In genomic region chrX:107827852-107828251, GRCh38 we compare ENCODE assay signal across 17 cellular contexts. TPM values are rescaled to one million over a fixed set of nuclear protein-coding genes. Genes with fewer than 3 reads are reported as not detected.
DNase-seq lines count a peak whose midpoint lies in the region; ATAC-seq and TF ChIP-seq lines count a peak whose summit lies in the region.
"Had no signal": no experiment of that assay in that cellular context is flagged by ENCODE, and none has a peak within 500 bp of the region (broad histone marks: within the 10 kb centered on the region; RNA-seq: fewer than 3 reads in every experiment).

No MANE protein-coding gene starts in this region.

- intact Hi-C loops in esophagus muscularis mucosa (cut with DNase I) (no loop called here), sigmoid colon (cut with DNase I) (loop anchor here (5.0 kb wide), 3 partner anchors 156 to 264 kb away; partner anchors contain the start of genes ATG4A and PSMD10), heart left ventricle (cut with DNase I) (loop anchor here in 2 of 10 donors (10.0 kb wide), 2 partner anchors 67 to 93 kb away; no protein-coding TSS in a partner anchor)

- TF ChIP-seq EP300 in esophagus muscularis mucosa (IDR thresholded peaks at IDR 0.05) (no peak), sigmoid colon (IDR thresholded peaks at IDR 0.05) (no peak)

- H3K9me3 Mint-ChIP-seq in activated CD4-positive, alpha-beta memory T cell treated with anti-CD3 and anti-CD28 coated beads, Interleukin-2, amount 10 ng/mL, durations not matched to agents 7 days and 5 days: no peaks in the 10 kb centered on the region
- H3K9me3 Mint-ChIP-seq: WTC11 had no signal

- peak overlapping the region in 3 of 4 donors; percentile 59 to 68 (median 66) for H3K4me3 ChIP-seq in esophagus muscularis mucosa
- peak overlapping the region in 1 of 4 donors; percentile 59 for H3K4me3 ChIP-seq in sigmoid colon
- no peak overlapping the region for H3K4me3 ChIP-seq in heart left ventricle
- H3K4me3 ChIP-seq: SJCRH30 had no signal

- H3K4me3 Mint-ChIP-seq in activated CD4-positive, alpha-beta memory T cell treated with anti-CD3 and anti-CD28 coated beads, Interleukin-2, amount 10 ng/mL, durations not matched to agents 7 days and 5 days: peak overlapping the region; percentile 18

- DNase-seq in HK-2 (ENCODE audit: unreplicated experiment) (peak; percentile 3), esophagus muscularis mucosa (ENCODE audit: extremely low spot score) (no peak), sigmoid colon (no peak), NCI-H1092 (lab: John Stamatoyannopoulos, UW) (no peak), heart left ventricle (no peak)
- no peak for DNase-seq in activated CD4-positive, alpha-beta memory T cell treated with anti-CD3 and anti-CD28 coated beads, Interleukin-2, amount 10 ng/mL, durations not matched to agents 7 days and 5 days
- DNase-seq: activated effector memory CD4-positive, alpha-beta T cell treated with anti-CD3 and anti-CD28 coated beads, Interleukin-2, amount 50 U/mL, for 16 hours; DMS 273 treated with DMSO at 0.1 percent for 48 hours; GOT3; NCI-H526 had no signal

- POLR2A ChIA-PET in activated CD4-positive, alpha-beta memory T cell treated with anti-CD3 and anti-CD28 coated beads, Interleukin-2, amount 10 ng/mL, durations not matched to agents 7 days and 5 days (lab: Charles Lee): no interaction called here

- no peaks in the 10 kb centered on the region for H3K36me3 Mint-ChIP-seq in activated CD4-positive, alpha-beta memory T cell treated with anti-CD3 and anti-CD28 coated beads, Interleukin-2, amount 10 ng/mL, durations not matched to agents 7 days and 5 days (ENCODE audit: low read depth)
- H3K36me3 Mint-ChIP-seq: WTC11 had no signal

- no peak overlapping the region for H3K27ac Mint-ChIP-seq in activated CD4-positive, alpha-beta memory T cell treated with anti-CD3 and anti-CD28 coated beads, Interleukin-2, amount 10 ng/mL, durations not matched to agents 7 days and 5 days
- H3K27ac Mint-ChIP-seq: WTC11 had no signal

- H3K27me3 Mint-ChIP-seq in activated CD4-positive, alpha-beta memory T cell treated with anti-CD3 and anti-CD28 coated beads, Interleukin-2, amount 10 ng/mL, durations not matched to agents 7 days and 5 days: peaks cover 2% of the 10 kb centered on the region

- no peak for TF ChIP-seq POLR2A in esophagus muscularis mucosa (IDR thresholded peaks at IDR 0.05; ENCODE audit: low read depth)
- no peak for TF ChIP-seq POLR2A in sigmoid colon (IDR thresholded peaks at IDR 0.05)
- TF ChIP-seq POLR2A in heart left ventricle (IDR thresholded peaks at IDR 0.05): no peak

- TF ChIP-seq CTCF in esophagus muscularis mucosa (IDR thresholded peaks at IDR 0.05) (no peak), sigmoid colon (IDR thresholded peaks at IDR 0.05) (no peak), heart left ventricle (IDR thresholded peaks at IDR 0.05) (no peak)

- H3K36me3 ChIP-seq in esophagus muscularis mucosa: no peaks in the 10 kb centered on the region
- no peaks in the 10 kb centered on the region for H3K36me3 ChIP-seq in sigmoid colon
- H3K36me3 ChIP-seq in heart left ventricle: no peaks in the 10 kb centered on the region
- H3K36me3 ChIP-seq: SJCRH30 had no signal

- CTCF ChIA-PET in activated CD4-positive, alpha-beta memory T cell treated with anti-CD3 and anti-CD28 coated beads, Interleukin-2, amount 10 ng/mL, durations not matched to agents 7 days and 5 days (lab: Charles Lee): no interaction called here

- peaks cover 23% of the 10 kb centered on the region for H3K4me1 Mint-ChIP-seq in activated CD4-positive, alpha-beta memory T cell treated with anti-CD3 and anti-CD28 coated beads, Interleukin-2, amount 10 ng/mL, durations not matched to agents 7 days and 5 days

- ATAC-seq in GM18873 (IDR thresholded peaks at IDR 0.05; ENCODE audit: low FRiP score, unreplicated experiment) (no peak), heart left ventricle (no peak), GM21367 (IDR thresholded peaks at IDR 0.05; ENCODE audit: unreplicated experiment) (no peak)
- ATAC-seq: left lobe of liver, WTC11 had no signal

- H3K27me3 ChIP-seq in esophagus muscularis mucosa (no peaks in the 10 kb centered on the region), sigmoid colon (no peaks in the 10 kb centered on the region), heart left ventricle (peaks cover 0 to 52% (median 0%) of the 10 kb centered on the region in 9 donors)
- H3K27me3 ChIP-seq: SJCRH30 had no signal

- 45% methylated on average over 4 of the region's 4 CpGs for WGBS in esophagus muscularis mucosa
- 74 to 75% methylated on average over 4 of the region's 4 CpGs for WGBS in sigmoid colon, 2 donors
- WGBS in heart left ventricle, 4 donors: 59 to 77% (median 64%) methylated on average over 4 of the region's 4 CpGs

- peaks cover 0 to 41% (median 20%) of the 10 kb centered on the region in 4 donors for H3K4me1 ChIP-seq in esophagus muscularis mucosa
- peaks cover 0 to 12% (median 0%) of the 10 kb centered on the region in 4 donors for H3K4me1 ChIP-seq in sigmoid colon
- peaks cover 0 to 5% (median 0%) of the 10 kb centered on the region in 12 donors for H3K4me1 ChIP-seq in heart left ventricle
- H3K4me1 ChIP-seq: parathyroid adenoma, SJCRH30 had no signal

- peak overlapping the region; percentile 92 to 93 (median 92) for H3K27ac ChIP-seq in esophagus muscularis mucosa (replicated peaks in 1 of 4)
- peak overlapping the region; percentile 91 to 94 (median 92) for H3K27ac ChIP-seq in sigmoid colon
- peak overlapping the region in 1 of 12 donors; percentile 90 for H3K27ac ChIP-seq in heart left ventricle
- H3K27ac ChIP-seq: SJCRH30 had no signal

- H3K9me3 ChIP-seq in esophagus muscularis mucosa: no peaks in the 10 kb centered on the region
- H3K9me3 ChIP-seq in sigmoid colon: no peaks in the 10 kb centered on the region
- no peaks in the 10 kb centered on the region for H3K9me3 ChIP-seq in heart left ventricle
- H3K9me3 ChIP-seq: SJCRH30 had no signal

RNA-seq across cellular contexts. Expression of gene MID2, which starts 2.2 kb away (rescaled TPM):
- total RNA-seq in activated CD4-positive, alpha-beta memory T cell treated with anti-CD3 and anti-CD28 coated beads, Interleukin-2, amount 10 ng/mL, durations not matched to agents 7 days and 5 days: 1 to 10 TPM; 4.1 to 4.5 TPM
- total RNA-seq in esophagus muscularis mucosa (10 to 100 TPM; 37.1 to 65.9 (median 52.4) TPM), sigmoid colon (10 to 100 TPM; 28.5 to 39.6 (median 35.2) TPM), heart left ventricle (10 to 100 TPM in 1 of 9 donors, 1 to 10 TPM in 8; 2.9 to 16.2 (median 6.2) TPM)
- polyA plus RNA-seq in sigmoid colon (1 to 10 TPM in 2 of 3 donors, under 1 TPM in 1; 0.23 to 3.0 (median 2.2) TPM), heart left ventricle (1 to 10 TPM in 1 of 2 donors, under 1 TPM in 1; 0.53 to 2.1 TPM)

RNA-seq across cellular contexts. Expression of gene NCBP2L, which starts 50.3 kb away (rescaled TPM):
- not detected for total RNA-seq in activated CD4-positive, alpha-beta memory T cell treated with anti-CD3 and anti-CD28 coated beads, Interleukin-2, amount 10 ng/mL, durations not matched to agents 7 days and 5 days
- total RNA-seq in esophagus muscularis mucosa (not detected), sigmoid colon (not detected), heart left ventricle (not detected)
- polyA plus RNA-seq in sigmoid colon (not detected), heart left ventricle (not detected)
- total RNA-seq: HT1080, left lobe of liver, SJCRH30 had no signal

RNA-seq across cellular contexts. Expression of gene TSC22D3, which starts 52.3 kb away (rescaled TPM):
- total RNA-seq in activated CD4-positive, alpha-beta memory T cell treated with anti-CD3 and anti-CD28 coated beads, Interleukin-2, amount 10 ng/mL, durations not matched to agents 7 days and 5 days: 100 to 1,000 TPM; 112 to 119 TPM
- 1,000 to 10,000 TPM in 2 of 4 donors, 100 to 1,000 TPM in 2; 389 to 1,047 (median 786) TPM for total RNA-seq in esophagus muscularis mucosa
- 100 to 1,000 TPM; 232 to 551 (median 473) TPM for total RNA-seq in sigmoid colon
- 100 to 1,000 TPM in 1 of 3 donors, 10 to 100 TPM in 2; 40.5 to 272 (median 64.9) TPM for polyA plus RNA-seq in sigmoid colon
- total RNA-seq in heart left ventricle: 100 to 1,000 TPM in 2 of 9 donors, 10 to 100 TPM in 7; 28.0 to 145 (median 30.5) TPM
- 100 to 1,000 TPM in 1 of 2 donors, 10 to 100 TPM in 1; 41.5 to 113 TPM for polyA plus RNA-seq in heart left ventricle

Comparison
In these comparisons a context has a peak if more than half of its experiments do, and no peak if none do; other contexts are left out.
1. H3K4me3 ChIP-seq: peak in esophagus muscularis mucosa (3 of 4); none in heart left ventricle (0 of 12).